Comparison of ENCODE assay signal across 8 cellular contexts in genomic region chr12:788742-789141, GRCh38. TPM values are rescaled to one million over a fixed set of nuclear protein-coding genes. Genes with fewer than 3 reads are reported as not detected.
DNase-seq lines count a peak whose midpoint lies in the region; ATAC-seq and TF ChIP-seq lines count a peak whose summit lies in the region.
"Not testable (repeated sequence)": the region's sequence is repeated elsewhere in the genome, so short reads cannot be mapped to it uniquely, and the experiment has no call there.

No MANE protein-coding gene starts in this region.

- not testable (repeated sequence) for H3F3A ChIP-seq in PC-9 (ENCODE audit: insufficient read depth, low read depth)

- WGBS in body of pancreas, 2 donors: 30 to 45% methylated on average over 6 of the region's 6 CpGs

- H3K27ac Mint-ChIP-seq in CD4-positive, alpha-beta memory T cell: peak overlapping the region; percentile 7 to 90 (median 76)
- H3K27ac Mint-ChIP-seq in activated T-cell treated with anti-CD3 and anti-CD28 coated beads, Interleukin-2, amount 50 U/mL, for 72 hours: peak overlapping the region; percentile 40
- H3K27ac Mint-ChIP-seq in effector memory CD8-positive, alpha-beta T cell: peak overlapping the region; percentile 80 to 83
- H3K27ac Mint-ChIP-seq in mesothelial cell of epicardium (peak overlapping the region; percentile 77), type B pancreatic cell (peak overlapping the region; percentile 39)

- ATAC-seq in activated T-cell treated with anti-CD3 and anti-CD28 coated beads, Interleukin-2, amount 50 U/mL, for 72 hours (replicated peaks in 1 of 2); body of pancreas; effector memory CD8-positive, alpha-beta T cell (replicated peaks); gastrocnemius medialis: not testable (repeated sequence)

- not testable (repeated sequence) for H2AFZ ChIP-seq in PC-9

- DNase-seq in CD4-positive, alpha-beta memory T cell; PC-9; activated T-cell treated with anti-CD3 and anti-CD28 coated beads, Interleukin-2, amount 50 U/mL, for 72 hours; body of pancreas; effector memory CD8-positive, alpha-beta T cell; mesothelial cell of epicardium (ENCODE audit: low spot score in 2 of 2, unreplicated experiment in 2 of 2); gastrocnemius medialis; type B pancreatic cell (ENCODE audit: extremely low spot score, unreplicated experiment): not testable (repeated sequence)

- H3K4me3 Mint-ChIP-seq in CD4-positive, alpha-beta memory T cell: peak overlapping the region in 6 of 8 donors; percentile 15 to 71 (median 48)
- peak overlapping the region in 1 of 2 donors; percentile 32 for H3K4me3 Mint-ChIP-seq in activated T-cell treated with anti-CD3 and anti-CD28 coated beads, Interleukin-2, amount 50 U/mL, for 72 hours
- H3K4me3 Mint-ChIP-seq in effector memory CD8-positive, alpha-beta T cell: peak overlapping the region; percentile 43 to 62
- not testable (repeated sequence) for H3K4me3 Mint-ChIP-seq in mesothelial cell of epicardium, type B pancreatic cell

- CTCF ChIA-PET in CD4-positive, alpha-beta memory T cell (lab: Charles Lee; ENCODE audit: partially characterized antibody): interaction anchor here (0.9 to 2.5 kb wide), 3 partner anchors 25 to 38 kb away, joined by 3 to 10 read pairs (median 8); no protein-coding TSS in a partner anchor
- CTCF ChIA-PET in PC-9 (lab: Charles Lee): not testable (repeated sequence)

- not testable (repeated sequence) for H3K9me3 Mint-ChIP-seq in CD4-positive, alpha-beta memory T cell; activated T-cell treated with anti-CD3 and anti-CD28 coated beads, Interleukin-2, amount 50 U/mL, for 72 hours; effector memory CD8-positive, alpha-beta T cell; mesothelial cell of epicardium; type B pancreatic cell

- not testable (repeated sequence) for H3K4me2 ChIP-seq in PC-9

- in situ Hi-C loops in gastrocnemius medialis (cut with MboI; ENCODE audit: low sequenced_read_pairs in 4 of 4): not testable (repeated sequence)

- H3K36me3 Mint-ChIP-seq in CD4-positive, alpha-beta memory T cell; activated T-cell treated with anti-CD3 and anti-CD28 coated beads, Interleukin-2, amount 50 U/mL, for 72 hours (ENCODE audit: insufficient read depth in 2 of 2); effector memory CD8-positive, alpha-beta T cell (ENCODE audit: insufficient read depth); mesothelial cell of epicardium; type B pancreatic cell: not testable (repeated sequence)

- not testable (repeated sequence) for H3K9me2 ChIP-seq in PC-9 (ENCODE audit: insufficient read depth)

- peaks cover 99% of the 10 kb centered on the region for H3K79me2 ChIP-seq in PC-9 (ENCODE audit: low read depth)

- intact Hi-C loops in CD4-positive, alpha-beta memory T cell (cut with micrococcal nuclease); PC-9 (cut with micrococcal nuclease; ENCODE audit: unreplicated experiment); body of pancreas (cut with DNase I); gastrocnemius medialis (cut with DNase I; ENCODE audit: low total_unique reads): not testable (repeated sequence)

- H3K27me3 Mint-ChIP-seq in CD4-positive, alpha-beta memory T cell; activated T-cell treated with anti-CD3 and anti-CD28 coated beads, Interleukin-2, amount 50 U/mL, for 72 hours (ENCODE audit: low read depth); effector memory CD8-positive, alpha-beta T cell; mesothelial cell of epicardium (ENCODE audit: low read depth); type B pancreatic cell: not testable (repeated sequence)

- not testable (repeated sequence) for H3K36me3 ChIP-seq in CD4-positive, alpha-beta memory T cell (ENCODE audit: insufficient read depth, low read length); PC-9 (ENCODE audit: low read depth); body of pancreas (replicated peaks in 1 of 2; ENCODE audit: insufficient read depth in 1 of 2, low read depth in 2 of 2); gastrocnemius medialis

- POLR2A ChIA-PET in CD4-positive, alpha-beta memory T cell (lab: Charles Lee; ENCODE audit: partially characterized antibody): interaction anchor here (1.2 to 1.5 kb wide), 2 partner anchors 11 to 36 kb away, joined by 3 to 5 read pairs; no protein-coding TSS in a partner anchor
- POLR2A ChIA-PET in PC-9 (lab: Charles Lee; ENCODE audit: unreplicated experiment): not testable (repeated sequence)

- TSS peak; percentile 17 for BruUV-seq in PC-9 (replicated peaks; lab: Mats Ljungman, UMichigan)

- not testable (repeated sequence) for H3K9me3 ChIP-seq in CD4-positive, alpha-beta memory T cell (ENCODE audit: control insufficient read depth in 1 of 2, low read length in 2 of 2); PC-9 (ENCODE audit: insufficient read depth, low read depth); body of pancreas; gastrocnemius medialis

- not testable (repeated sequence) for TF ChIP-seq POLR2A in body of pancreas (IDR thresholded peaks at IDR 0.05); gastrocnemius medialis (IDR thresholded peaks at IDR 0.05)

- peaks cover 62% of the 10 kb centered on the region for H4K20me1 ChIP-seq in PC-9 (ENCODE audit: insufficient read depth)

- not testable (repeated sequence) for TF ChIP-seq CTCF in PC-9 (conservative IDR thresholded peaks at IDR 0.05); body of pancreas (IDR thresholded peaks at IDR 0.05); mesothelial cell of epicardium (IDR thresholded peaks at IDR 0.05; ENCODE audit: unreplicated experiment); gastrocnemius medialis (IDR thresholded peaks at IDR 0.05 in 4 of 5, conservative IDR thresholded peaks at IDR 0.05 in 1 of 5); type B pancreatic cell (conservative IDR thresholded peaks at IDR 0.05)

- H3K4me3 ChIP-seq in CD4-positive, alpha-beta memory T cell (ENCODE audit: low read length in 2 of 2); PC-9; body of pancreas; gastrocnemius medialis: not testable (repeated sequence)

- H3K27ac ChIP-seq in CD4-positive, alpha-beta memory T cell (ENCODE audit: low read depth, low read length): not testable (repeated sequence)
- H3K27ac ChIP-seq in PC-9 (peak overlapping the region; percentile 16; the same call in 1 of the 2 replicates), body of pancreas (peak overlapping the region in 3 of 4 donors; percentile 27 to 47 (median 43)), gastrocnemius medialis (peak overlapping the region; percentile 10 to 61 (median 42))

- H3K4me1 ChIP-seq in CD4-positive, alpha-beta memory T cell (ENCODE audit: insufficient read depth, low read length): peaks cover 90% of the 10 kb centered on the region
- H3K4me1 ChIP-seq in PC-9 (replicated peaks; ENCODE audit: insufficient read depth): not testable (repeated sequence)
- H3K4me1 ChIP-seq in body of pancreas (peaks cover 28% of the 10 kb centered on the region), gastrocnemius medialis (peaks cover 54 to 62% of the 10 kb centered on the region in 2 donors)

- not testable (repeated sequence) for H3K27me3 ChIP-seq in CD4-positive, alpha-beta memory T cell (ENCODE audit: insufficient read depth, low read length); PC-9 (ENCODE audit: insufficient read depth, low read depth); body of pancreas; gastrocnemius medialis

- H3K4me1 Mint-ChIP-seq in CD4-positive, alpha-beta memory T cell: peaks cover 49 to 84% (median 71%) of the 10 kb centered on the region in 4 donors
- H3K4me1 Mint-ChIP-seq in activated T-cell treated with anti-CD3 and anti-CD28 coated beads, Interleukin-2, amount 50 U/mL, for 72 hours (ENCODE audit: low read depth): peaks cover 79% of the 10 kb centered on the region
- peaks cover 45 to 75% of the 10 kb centered on the region in 2 donors for H3K4me1 Mint-ChIP-seq in effector memory CD8-positive, alpha-beta T cell (ENCODE audit: low read depth in 2 of 2)
- H3K4me1 Mint-ChIP-seq in mesothelial cell of epicardium: peaks cover 29% of the 10 kb centered on the region
- not testable (repeated sequence) for H3K4me1 Mint-ChIP-seq in type B pancreatic cell (ENCODE audit: unreplicated experiment)

RNA-seq across cellular contexts. Expression of gene WNK1, which starts 36.4 kb away (rescaled TPM):
- total RNA-seq in CD4-positive, alpha-beta memory T cell: 100 to 1,000 TPM; 192 to 194 TPM
- polyA plus RNA-seq in CD4-positive, alpha-beta memory T cell: 10 to 100 TPM in 1 of 2 donors, 1 to 10 TPM in 1; 4.5 to 49.5 TPM
- total RNA-seq in PC-9 (2021) (142 and 150 TPM in 2 replicates), body of pancreas (10 to 100 TPM; 56.6 to 96.6 TPM), mesothelial cell of epicardium (131 to 150 TPM (median 146 TPM) in 3 replicates), gastrocnemius medialis (100 to 1,000 TPM; 168 to 223 (median 204) TPM), type B pancreatic cell (ENCODE audit: low replicate concordance) (132 and 209 TPM in 2 replicates)
- total RNA-seq in activated T-cell treated with anti-CD3 and anti-CD28 coated beads, Interleukin-2, amount 50 U/mL, for 72 hours: 100 to 1,000 TPM; 177 to 213 TPM
